ENCODE assay signal across 16 cellular contexts in genomic region chr9:99357575-99357974, GRCh38.
A peak's percentile ranks its signal among the peaks of the same experiment; 100 is the strongest.
DNase-seq lines count a peak whose midpoint lies in the region; ATAC-seq and TF ChIP-seq lines count a peak whose summit lies in the region.
"Had no signal": no experiment of that assay in that cellular context is flagged by ENCODE, and none has a peak within 500 bp of the region (broad histone marks: within the 10 kb centered on the region; RNA-seq: fewer than 3 reads in every experiment).

No MANE protein-coding gene starts in this region.

- H3K27me3 ChIP-seq in gastroesophageal sphincter (peaks cover 10% of the 10 kb centered on the region), endodermal cell (ENCODE audit: control insufficient read depth, insufficient read depth, low read length, poor library complexity, severe bottlenecking) (peaks cover 5% of the 10 kb centered on the region), brain microvascular endothelial cell (replicated peaks) (peaks cover 4% of the 10 kb centered on the region)
- H3K27me3 ChIP-seq: body of pancreas had no signal

- peak; percentile 40 for DNase-seq in AG08395 (ENCODE audit: low spot score)
- DNase-seq in NCI-H2107 (lab: John Stamatoyannopoulos, UW) = peak; percentile 8
- DNase-seq in posterior vena cava (ENCODE audit: low spot score) = peak; percentile 88
- no peak for DNase-seq in endodermal cell
- no peak for DNase-seq in T-helper 9 cell
- DNase-seq in LoVo (ENCODE audit: low spot score) = no peak
- DNase-seq in brain microvascular endothelial cell = no peak
- DNase-seq: activated gamma-delta T cell treated with Interleukin-2 at 50 U/mL for 16 hours; body of pancreas; COR-L47; effector CD4-positive, alpha-beta T cell; PC-3; posterior cingulate gyrus; stimulated activated CD4-positive, alpha-beta T cell treated with anti-CD3 and anti-CD28 coated beads, Interleukin-2, amount 100 ng/mL, for 48 hours; SW 1271 had no signal

- H3K4me3 Mint-ChIP-seq in endodermal cell = no peak overlapping the region

- H3K27ac Mint-ChIP-seq in endodermal cell = no peak overlapping the region

- WGBS in gastroesophageal sphincter (ENCODE audit: low coverage in 1 of 2), 2 donors = 27 to 100% methylated on average over 1 to 4 of the region's 6 CpGs
- WGBS in endodermal cell (ENCODE audit: insufficient coverage in 1 of 2, insufficient read length in 1 of 2), 2 experiments = 75 to 90% methylated on average over 1 to 6 of the region's 6 CpGs

- in situ Hi-C loops in brain microvascular endothelial cell (cut with HindIII; ENCODE audit: low pct_ligation_motif_present, low sequenced_read_pairs) = no loop called here

- no peaks in the 10 kb centered on the region for H3K36me3 ChIP-seq in gastroesophageal sphincter
- H3K36me3 ChIP-seq in endodermal cell (ENCODE audit: control insufficient read depth, insufficient read depth, low read length) = no peaks in the 10 kb centered on the region
- no peaks in the 10 kb centered on the region for H3K36me3 ChIP-seq in brain microvascular endothelial cell (replicated peaks)

- no peak for TF ChIP-seq CTCF in gastroesophageal sphincter (IDR thresholded peaks at IDR 0.05)
- no peak for TF ChIP-seq CTCF in endodermal cell (conservative IDR thresholded peaks at IDR 0.05)
- no peak for TF ChIP-seq CTCF in brain microvascular endothelial cell (IDR thresholded peaks at IDR 0.05; ENCODE audit: low read depth, low read length, missing control alignments)

- H3K4me1 Mint-ChIP-seq in endodermal cell = peaks cover 13% of the 10 kb centered on the region

- no peaks in the 10 kb centered on the region for H3K36me3 Mint-ChIP-seq in endodermal cell (ENCODE audit: low read depth)

- ATAC-seq in gastroesophageal sphincter = peak; percentile 28
- ATAC-seq: body of pancreas, PC-3 had no signal

- H3K9me3 Mint-ChIP-seq in endodermal cell = no peaks in the 10 kb centered on the region

- H3K27me3 Mint-ChIP-seq in endodermal cell (ENCODE audit: insufficient read depth) = peaks cover 19% of the 10 kb centered on the region

- TF ChIP-seq POLR2A in gastroesophageal sphincter (IDR thresholded peaks at IDR 0.05) = no peak

- intact Hi-C loops in posterior vena cava (cut with DNase I) = loop anchor here in 1 of 2 donors (10.0 kb wide), 1 partner anchor 457 kb away; no protein-coding TSS in a partner anchor

- H3K4me1 ChIP-seq in gastroesophageal sphincter = peaks cover 0 to 41% (median 0%) of the 10 kb centered on the region in 3 donors
- H3K4me1 ChIP-seq in endodermal cell (ENCODE audit: control insufficient read depth, insufficient read depth, low read length) = no peaks in the 10 kb centered on the region
- H3K4me1 ChIP-seq: body of pancreas had no signal

- no peak for TF ChIP-seq EP300 in gastroesophageal sphincter (IDR thresholded peaks at IDR 0.05)

- H3K9ac ChIP-seq in endodermal cell (ENCODE audit: extremely low read depth, low read length, poor library complexity, severe bottlenecking) = no peak overlapping the region

- H3K4me3 ChIP-seq in gastroesophageal sphincter = no peak overlapping the region
- H3K4me3 ChIP-seq in endodermal cell (ENCODE audit: low read length) = no peak overlapping the region
- H3K4me3 ChIP-seq in brain microvascular endothelial cell (ENCODE audit: low read depth, low read length) = no peak overlapping the region
- H3K4me3 ChIP-seq: body of pancreas had no signal

- H3K9me3 ChIP-seq in gastroesophageal sphincter (no peaks in the 10 kb centered on the region), endodermal cell (ENCODE audit: control insufficient read depth, low read length) (no peaks in the 10 kb centered on the region)
- H3K9me3 ChIP-seq: body of pancreas had no signal

- H3K27ac ChIP-seq in gastroesophageal sphincter (no peak overlapping the region), endodermal cell (ENCODE audit: low read depth, low read length) (no peak overlapping the region), brain microvascular endothelial cell (no peak overlapping the region)
- H3K27ac ChIP-seq: body of pancreas had no signal

Comparison
In these comparisons a context has a peak if more than half of its experiments do, and no peak if none do; other contexts are left out.
1. DNase-seq: peak in AG08395 (single experiment), NCI-H2107 (single experiment) and posterior vena cava (single experiment); none in endodermal cell (single experiment), T-helper 9 cell (single experiment), LoVo (single experiment) and brain microvascular endothelial cell (single experiment).